Comparison of ENCODE assay signal across 14 cellular contexts in genomic region chr5:142508630-142509425, GRCh38.
DNase-seq lines count a peak whose midpoint lies in the region.
"Had no signal": no experiment of that assay in that cellular context is flagged by ENCODE, and none has a peak within 500 bp of the region (broad histone marks: within the 10 kb centered on the region; RNA-seq: fewer than 3 reads in every experiment).

No MANE protein-coding gene starts in this region.

- no peaks in the 10 kb centered on the region for H3K79me2 ChIP-seq in mesendoderm (ENCODE audit: control insufficient read depth, insufficient read depth, low read length)

- no peaks in the 10 kb centered on the region for H3K9me3 Mint-ChIP-seq in CD4-positive, alpha-beta memory T cell
- H3K9me3 Mint-ChIP-seq in CD8-positive, alpha-beta memory T cell: no peaks in the 10 kb centered on the region
- H3K9me3 Mint-ChIP-seq: CD8-positive, alpha-beta T cell; stimulated activated naive CD8-positive, alpha-beta T cell treated with anti-CD3 and anti-CD28 coated beads, Interleukin-15, amount 100 ng/mL, for 72 hours had no signal

- POLR2A ChIA-PET in CD4-positive, alpha-beta memory T cell (lab: Charles Lee; ENCODE audit: partially characterized antibody): no interaction called here
- POLR2A ChIA-PET in CD8-positive, alpha-beta memory T cell (lab: Charles Lee): no interaction called here

- peak overlapping the region; percentile 27 for H2BK5ac ChIP-seq in mesendoderm (ENCODE audit: low read length)

- H3K79me1 ChIP-seq in mesendoderm (ENCODE audit: low read length): no peaks in the 10 kb centered on the region

- H3K23ac ChIP-seq in mesendoderm (ENCODE audit: low read length): no peak overlapping the region

- H3K9ac ChIP-seq in mesendoderm (ENCODE audit: low read length): no peak overlapping the region

- H2BK15ac ChIP-seq in mesendoderm (replicated peaks; ENCODE audit: low read depth): peak overlapping the region; percentile 76

- peaks cover 17 to 38% (median 21%) of the 10 kb centered on the region in 4 donors for H3K4me1 Mint-ChIP-seq in CD4-positive, alpha-beta memory T cell
- H3K4me1 Mint-ChIP-seq in CD8-positive, alpha-beta memory T cell: peaks cover 5 to 17% (median 10%) of the 10 kb centered on the region in 3 donors

- no CpG with 5 or more reads among the region's 3 CpGs for WGBS in mesendoderm (ENCODE audit: extremely low coverage, insufficient coverage, low lambda C conversion rate)

- H3K36me3 Mint-ChIP-seq in CD4-positive, alpha-beta memory T cell: no peaks in the 10 kb centered on the region
- H3K36me3 Mint-ChIP-seq in CD8-positive, alpha-beta memory T cell: no peaks in the 10 kb centered on the region
- H3K36me3 Mint-ChIP-seq: CD8-positive, alpha-beta T cell had no signal

- no peaks in the 10 kb centered on the region for H3K9me3 ChIP-seq in CD4-positive, alpha-beta memory T cell (ENCODE audit: control insufficient read depth in 1 of 2, low read length in 2 of 2)
- H3K9me3 ChIP-seq in CD8-positive, alpha-beta memory T cell (ENCODE audit: low read length): no peaks in the 10 kb centered on the region

- no peak overlapping the region for H3K4ac ChIP-seq in mesendoderm (ENCODE audit: low read depth, low read length)

- peak overlapping the region; percentile 57 for H3K27ac ChIP-seq in mesendoderm (ENCODE audit: low read depth, low read length)
- no peak overlapping the region for H3K27ac ChIP-seq in CD4-positive, alpha-beta memory T cell (ENCODE audit: low read depth, low read length)
- no peak overlapping the region for H3K27ac ChIP-seq in CD8-positive, alpha-beta memory T cell (ENCODE audit: low read depth, low read length)

- DNase-seq in NCI-H510A treated with DMSO at 0.1 percent for 48 hours (lab: John Stamatoyannopoulos, UW) (peak; percentile 9), NCI-H510A (lab: John Stamatoyannopoulos, UW) (no peak), NCI-H1436 treated with DMSO at 0.1 percent for 48 hours (lab: John Stamatoyannopoulos, UW) (peak; percentile 76), SK-N-DZ (ENCODE audit: low spot score) (peak; percentile 6), mesendoderm (peak; percentile 42), SW480 (ENCODE audit: low spot score) (no peak)
- DNase-seq in CD4-positive, alpha-beta memory T cell: no peak
- no peak for DNase-seq in CD8-positive, alpha-beta memory T cell
- DNase-seq: activated CD4-positive, alpha-beta T cell treated with anti-CD3 and anti-CD28 coated beads for 4 hours; CD8-positive, alpha-beta T cell; dermis blood vessel endothelial cell; nucleus accumbens; PC-3; stimulated activated naive CD8-positive, alpha-beta T cell treated with anti-CD3 and anti-CD28 coated beads, Interleukin-15, amount 100 ng/mL, for 72 hours had no signal

- H4K8ac ChIP-seq in mesendoderm (ENCODE audit: low read depth, low read length): no peak overlapping the region

- no peaks in the 10 kb centered on the region for H3K27me3 Mint-ChIP-seq in CD4-positive, alpha-beta memory T cell
- peaks cover 8 to 10% of the 10 kb centered on the region in 2 donors for H3K27me3 Mint-ChIP-seq in CD8-positive, alpha-beta memory T cell

- peak overlapping the region; percentile 71 for H2AK5ac ChIP-seq in mesendoderm (ENCODE audit: low read length)

- peak overlapping the region; percentile 85 for H2BK120ac ChIP-seq in mesendoderm (ENCODE audit: low read depth, low read length)

- H3K27ac Mint-ChIP-seq in CD4-positive, alpha-beta memory T cell: peak overlapping the region in 1 of 7 donors; percentile 38
- peak overlapping the region in 2 of 8 donors; percentile 24 to 39 for H3K27ac Mint-ChIP-seq in CD8-positive, alpha-beta memory T cell
- H3K27ac Mint-ChIP-seq: CD8-positive, alpha-beta T cell had no signal

- peak overlapping the region; percentile 88 for H3K18ac ChIP-seq in mesendoderm (ENCODE audit: low read length)

- no peak overlapping the region for H4K5ac ChIP-seq in mesendoderm (ENCODE audit: low read length)

- peaks cover 12% of the 10 kb centered on the region for H3K4me1 ChIP-seq in mesendoderm (ENCODE audit: control insufficient read depth, low read depth, low read length)
- peaks cover 7% of the 10 kb centered on the region for H3K4me1 ChIP-seq in CD4-positive, alpha-beta memory T cell (ENCODE audit: insufficient read depth, low read length)
- no peaks in the 10 kb centered on the region for H3K4me1 ChIP-seq in CD8-positive, alpha-beta memory T cell (ENCODE audit: insufficient read depth, low read length)

- no peak overlapping the region for H3K4me3 ChIP-seq in mesendoderm (ENCODE audit: low read length)
- H3K4me3 ChIP-seq in CD4-positive, alpha-beta memory T cell (ENCODE audit: low read length in 2 of 2): no peak overlapping the region
- no peak overlapping the region for H3K4me3 ChIP-seq in CD8-positive, alpha-beta memory T cell (ENCODE audit: low read length)

- H3K4me3 Mint-ChIP-seq in CD4-positive, alpha-beta memory T cell: peak overlapping the region in 2 of 8 donors; percentile 14
- peak overlapping the region in 1 of 7 donors; percentile 32 for H3K4me3 Mint-ChIP-seq in CD8-positive, alpha-beta memory T cell
- H3K4me3 Mint-ChIP-seq: CD8-positive, alpha-beta T cell; stimulated activated naive CD8-positive, alpha-beta T cell treated with anti-CD3 and anti-CD28 coated beads, Interleukin-15, amount 100 ng/mL, for 72 hours had no signal

- no peaks in the 10 kb centered on the region for H3K36me3 ChIP-seq in mesendoderm (ENCODE audit: control insufficient read depth, insufficient read depth, low read length)
- no peaks in the 10 kb centered on the region for H3K36me3 ChIP-seq in CD4-positive, alpha-beta memory T cell (ENCODE audit: insufficient read depth, low read length)
- no peaks in the 10 kb centered on the region for H3K36me3 ChIP-seq in CD8-positive, alpha-beta memory T cell (ENCODE audit: insufficient read depth, low read length)

- no peaks in the 10 kb centered on the region for H3K27me3 ChIP-seq in mesendoderm (ENCODE audit: insufficient read depth, low read length, poor library complexity)
- peaks cover 4% of the 10 kb centered on the region for H3K27me3 ChIP-seq in CD4-positive, alpha-beta memory T cell (ENCODE audit: insufficient read depth, low read length)
- H3K27me3 ChIP-seq in CD8-positive, alpha-beta memory T cell (ENCODE audit: insufficient read depth, low read length, poor library complexity, severe bottlenecking): no peaks in the 10 kb centered on the region

- no peak overlapping the region for H3K4me2 ChIP-seq in mesendoderm (ENCODE audit: low read length)

- intact Hi-C loops in CD4-positive, alpha-beta memory T cell (cut with micrococcal nuclease): no loop called here

- H3K56ac ChIP-seq in mesendoderm (ENCODE audit: low read length): peak overlapping the region; percentile 12

- CTCF ChIA-PET in CD4-positive, alpha-beta memory T cell (lab: Charles Lee; ENCODE audit: partially characterized antibody): interaction anchor here (1.0 kb wide), 1 partner anchor 147 kb away, joined by 3 read pairs; no protein-coding TSS in a partner anchor
- CTCF ChIA-PET in CD8-positive, alpha-beta memory T cell (lab: Charles Lee): interaction anchor here (0.8 kb wide), 1 partner anchor 23 kb away, joined by 3 read pairs; no protein-coding TSS in a partner anchor

Comparison
In these comparisons a context has a peak if more than half of its experiments do, and no peak if none do; other contexts are left out.
1. DNase-seq: peak in NCI-H510A treated with DMSO at 0.1 percent for 48 hours (single experiment), NCI-H1436 treated with DMSO at 0.1 percent for 48 hours (single experiment), SK-N-DZ (single experiment) and mesendoderm (single experiment); none in NCI-H510A (single experiment), CD4-positive, alpha-beta memory T cell (0 of 5), CD8-positive, alpha-beta memory T cell (0 of 5) and SW480 (single experiment).